In genomic region chr2:6538607-6539006, GRCh38 we compare ENCODE assay signal across 31 cellular contexts.
"Had no signal": no experiment of that assay in that cellular context is flagged by ENCODE, and none has a peak within 500 bp of the region (broad histone marks: within the 10 kb centered on the region; RNA-seq: fewer than 3 reads in every experiment).

No MANE protein-coding gene starts in this region.

- H3K27me3 Mint-ChIP-seq: type B pancreatic cell had no signal

- H3K4me1 ChIP-seq: body of pancreas, esophagus muscularis mucosa, left ventricle myocardium inferior, pancreas, prostate gland, uterus had no signal

- H3K36me3 ChIP-seq: esophagus muscularis mucosa, left ventricle myocardium inferior, pancreas, prostate gland, uterus had no signal

- H3K4me1 Mint-ChIP-seq: activated B cell treated with CpG ODN at 0.5 μM for 24 hours; activated CD4-positive, alpha-beta T cell treated with anti-CD3 and anti-CD28 coated beads for 36 hours; naive B cell; stimulated activated memory B cell treated with anti-CD40 and anti-IgM and Interleukin-4, amounts not matched to agents 10 μg/mL and 1 μg/mL and 100 μg/mL, for 72 hours; stimulated activated naive CD8-positive, alpha-beta T cell treated with anti-CD3 and anti-CD28 coated beads, Interleukin-15, amount 100 ng/mL, for 72 hours had no signal

- H3K9me3 Mint-ChIP-seq: activated B cell treated with CpG ODN at 0.5 μM for 24 hours; nephron progenitor cell; stimulated activated memory B cell treated with anti-CD40 and anti-IgM and Interleukin-4, amounts not matched to agents 10 μg/mL and 1 μg/mL and 100 μg/mL, for 72 hours; stimulated activated naive CD8-positive, alpha-beta T cell treated with anti-CD3 and anti-CD28 coated beads, Interleukin-15, amount 100 ng/mL, for 72 hours; T-helper 2 cell treated with Interferon-gamma antibody and Interleukin-4, amounts not matched to agents 5 μg/mL and 100 μg/mL, for 36 hours; type B pancreatic cell had no signal

- H3K36me3 Mint-ChIP-seq: activated naive CD8-positive, alpha-beta T cell; naive B cell; stimulated activated memory B cell treated with anti-CD40 and anti-IgM and Interleukin-4, amounts not matched to agents 10 μg/mL and 1 μg/mL and 100 μg/mL, for 72 hours; type B pancreatic cell had no signal

- H3K4me3 Mint-ChIP-seq: activated B cell treated with CpG ODN at 0.5 μM for 24 hours; activated CD4-positive, alpha-beta T cell treated with anti-CD3 and anti-CD28 coated beads for 36 hours; activated naive CD8-positive, alpha-beta T cell; activated T-cell treated with anti-CD3 and anti-CD28 coated beads, Interleukin-2, amount 50 U/mL, for 72 hours; endodermal cell; naive B cell; nephron progenitor cell; stimulated activated memory B cell treated with anti-CD40 and anti-IgM and Interleukin-4, amounts not matched to agents 10 μg/mL and 1 μg/mL and 100 μg/mL, for 72 hours; stimulated activated naive CD8-positive, alpha-beta T cell treated with anti-CD3 and anti-CD28 coated beads, Interleukin-15, amount 100 ng/mL, for 72 hours; T-helper 2 cell treated with Interferon-gamma antibody and Interleukin-4, amounts not matched to agents 5 μg/mL and 100 μg/mL, for 36 hours; type B pancreatic cell had no signal

- ATAC-seq: activated CD4-positive, alpha-beta T cell treated with anti-CD3 and anti-CD28 coated beads for 36 hours; activated T-cell treated with anti-CD3 and anti-CD28 coated beads, Interleukin-2, amount 50 U/mL, for 72 hours; body of pancreas; pancreas; sciatic nerve; stimulated activated memory B cell treated with anti-CD40 and anti-IgM and Interleukin-4, amounts not matched to agents 10 μg/mL and 1 μg/mL and 100 μg/mL, for 72 hours; stimulated activated naive CD8-positive, alpha-beta T cell treated with anti-CD3 and anti-CD28 coated beads, Interleukin-15, amount 100 ng/mL, for 72 hours had no signal

- H3K27me3 ChIP-seq: body of pancreas, pancreas, uterus had no signal

- H3K4me3 ChIP-seq: body of pancreas, esophagus muscularis mucosa, left ventricle myocardium inferior, lung, pancreas, prostate gland, uterus had no signal

- DNase-seq: activated B cell treated with CpG ODN at 0.5 μM for 24 hours; activated CD4-positive, alpha-beta T cell treated with anti-CD3 and anti-CD28 coated beads for 36 hours; activated CD4-positive, alpha-beta T cell treated with anti-CD3 and anti-CD28 coated beads, Interleukin-2, amount 50 U/mL, for 4 hours; activated naive CD4-positive, alpha-beta T cell treated with Interleukin-2 at 50 U/mL for 16 hours; activated T-cell treated with anti-CD3 and anti-CD28 coated beads for 4 hours; activated T-cell treated with anti-CD3 and anti-CD28 coated beads, Interleukin-2, amount 50 U/mL, for 72 hours; anterior cingulate cortex; body of pancreas; endodermal cell; islet precursor cell; left ventricle myocardium inferior; mesendoderm; naive B cell; nephron progenitor cell; pancreas; retina; small intestine; stimulated activated CD4-positive, alpha-beta T cell treated with anti-CD3 and anti-CD28 coated beads, Interleukin-1b, Interleukin-23, amount 100 ng/mL, for 48 hours; stimulated activated CD4-positive, alpha-beta T cell treated with anti-CD3 and anti-CD28 coated beads, Interleukin-4, amount 100 ng/mL, for 4 hours; stimulated activated CD8-positive, alpha-beta memory T cell treated with anti-CD3 and anti-CD28 coated beads, Interleukin-4, amount 100 ng/mL, for 48 hours; stimulated activated naive CD8-positive, alpha-beta T cell treated with anti-CD3 and anti-CD28 coated beads, Interleukin-15, amount 100 ng/mL, for 72 hours; substantia nigra; uterus had no signal

- H3K27ac Mint-ChIP-seq: activated B cell treated with CpG ODN at 0.5 μM for 24 hours; activated CD4-positive, alpha-beta T cell treated with anti-CD3 and anti-CD28 coated beads for 36 hours; activated naive CD8-positive, alpha-beta T cell; activated T-cell treated with anti-CD3 and anti-CD28 coated beads, Interleukin-2, amount 50 U/mL, for 72 hours; endodermal cell; nephron progenitor cell; stimulated activated memory B cell treated with anti-CD40 and anti-IgM and Interleukin-4, amounts not matched to agents 10 μg/mL and 1 μg/mL and 100 μg/mL, for 72 hours; stimulated activated naive CD8-positive, alpha-beta T cell treated with anti-CD3 and anti-CD28 coated beads, Interleukin-15, amount 100 ng/mL, for 72 hours; T-helper 2 cell treated with Interferon-gamma antibody and Interleukin-4, amounts not matched to agents 5 μg/mL and 100 μg/mL, for 36 hours; type B pancreatic cell had no signal

- H3K9me3 ChIP-seq: body of pancreas, left ventricle myocardium inferior, pancreas, prostate gland, uterus had no signal

- H3K27ac ChIP-seq: body of pancreas, esophagus muscularis mucosa, left ventricle myocardium inferior, pancreas, prostate gland, uterus had no signal
